23 cellular contexts compared by ENCODE assay signal in the genomic region with DNA sequence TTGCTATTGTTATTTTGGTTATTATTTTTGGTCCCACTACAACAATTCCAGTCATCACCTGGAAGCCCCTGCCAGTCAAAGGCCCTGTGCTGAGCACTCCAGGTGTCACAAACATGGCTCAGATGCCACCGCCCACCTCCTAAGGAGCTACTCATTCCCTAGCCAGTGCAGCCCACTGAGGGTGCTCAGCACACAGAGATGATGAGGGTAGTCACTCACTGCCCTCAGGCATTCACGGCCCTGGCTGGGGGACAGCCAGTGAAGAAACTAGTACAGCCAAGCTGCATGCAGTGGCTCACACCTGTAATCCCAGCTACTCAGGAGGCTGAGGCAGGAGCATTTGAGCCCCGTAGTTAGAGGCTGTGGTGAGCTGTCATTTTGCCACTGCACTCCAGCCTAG. TPM values are rescaled to one million over a fixed set of nuclear protein-coding genes. Genes with fewer than 3 reads are reported as not detected.
A peak's percentile ranks its signal among the peaks of the same experiment; 100 is the strongest.
DNase-seq lines count a peak whose midpoint lies in the region; ATAC-seq and TF ChIP-seq lines count a peak whose summit lies in the region.
"Had no signal": no experiment of that assay in that cellular context is flagged by ENCODE, and none has a peak within 500 bp of the region (broad histone marks: within the 10 kb centered on the region; RNA-seq: fewer than 3 reads in every experiment).

No MANE protein-coding gene starts in this region.

- no peak overlapping the region for H3K56ac ChIP-seq in H9 (ENCODE audit: insufficient read length, low read depth, low read length)

- TF ChIP-seq CTCF in H9 (conservative IDR thresholded peaks at IDR 0.05), result no peak

- H3T11ph ChIP-seq in H9 (ENCODE audit: low read length), result no peak overlapping the region

- H2BK12ac ChIP-seq in H9 (ENCODE audit: insufficient read length, low read depth, low read length), result no peak overlapping the region
- no peak overlapping the region for H2BK12ac ChIP-seq in trophoblast cell (ENCODE audit: low read length)

- H4K20me1 ChIP-seq in H9 (ENCODE audit: control insufficient read depth, insufficient read depth, insufficient read length), result no peaks in the 10 kb centered on the region
- H4K20me1 ChIP-seq: BLaER1 treated with 17β-estradiol and CSF1 and Interleukin-3, amounts not matched to agents 10 nM and 100 nM had no signal

- H3K27me3 Mint-ChIP-seq in H9 (ENCODE audit: low read depth), result no peaks in the 10 kb centered on the region
- no peaks in the 10 kb centered on the region for H3K27me3 Mint-ChIP-seq in activated T-helper 17 cell treated with anti-CD3 and anti-CD28 coated beads, Interleukin-2, amount 50 U/mL, for 72 hours
- H3K27me3 Mint-ChIP-seq: CD4-positive, alpha-beta T cell; CD8-positive, alpha-beta memory T cell had no signal

- H3K27me3 ChIP-seq in H9 (ENCODE audit: insufficient read depth, low read length) (no peaks in the 10 kb centered on the region), trophoblast cell (ENCODE audit: insufficient read depth, low read length) (no peaks in the 10 kb centered on the region)
- H3K27me3 ChIP-seq: BE2C; BLaER1 treated with 17β-estradiol and CSF1 and Interleukin-3, amounts not matched to agents 10 nM and 100 nM had no signal

- peaks cover 6 to 10% (median 9%) of the 10 kb centered on the region in 3 experiments; a peak in 4 of 7 replicates for H3K36me3 Mint-ChIP-seq in H9 (ENCODE audit: insufficient read depth in 1 of 3, low read depth in 3 of 3)
- H3K36me3 Mint-ChIP-seq in activated T-helper 17 cell treated with anti-CD3 and anti-CD28 coated beads, Interleukin-2, amount 50 U/mL, for 72 hours (ENCODE audit: low read depth), result peaks cover 93% of the 10 kb centered on the region

- no peak overlapping the region for H2BK20ac ChIP-seq in H9 (ENCODE audit: low read depth, low read length, poor library complexity, severe bottlenecking)

- H2AK5ac ChIP-seq in H9 (ENCODE audit: insufficient read length, low read length), result no peak overlapping the region
- H2AK5ac ChIP-seq in trophoblast cell (ENCODE audit: low read length), result no peak overlapping the region

- peak overlapping the region in 1 of 3 experiments; percentile 31; a peak in 1 of 7 replicates for H3K27ac Mint-ChIP-seq in H9
- H3K27ac Mint-ChIP-seq in activated T-helper 17 cell treated with anti-CD3 and anti-CD28 coated beads, Interleukin-2, amount 50 U/mL, for 72 hours, result peak overlapping the region; percentile 28
- H3K27ac Mint-ChIP-seq: CD4-positive, alpha-beta T cell had no signal

- H3K23ac ChIP-seq in H9 (ENCODE audit: insufficient read length, low read depth, low read length) (no peak overlapping the region), trophoblast cell (ENCODE audit: low read length) (no peak overlapping the region)

- CTCF ChIA-PET in HEK293T (lab: Yijun Ruan, JAX), result interaction anchor here (1.2 kb wide), 1 partner anchor 43 kb away, joined by 3 read pairs; no protein-coding TSS in a partner anchor

- H3K23me2 ChIP-seq in H9 (ENCODE audit: insufficient read length, low read depth, low read length, poor library complexity, severe bottlenecking), result no peaks in the 10 kb centered on the region

- H3K79me2 ChIP-seq in H9 (ENCODE audit: insufficient read depth, low read length) (no peaks in the 10 kb centered on the region), trophoblast cell (ENCODE audit: control insufficient read depth, insufficient read depth, low read length, poor library complexity) (no peaks in the 10 kb centered on the region)

- H3K18ac ChIP-seq in H9 (ENCODE audit: insufficient read length, low read depth, low read length), result no peak overlapping the region
- no peak overlapping the region for H3K18ac ChIP-seq in trophoblast cell (ENCODE audit: low read length)

- no peak overlapping the region for H3K4me3 Mint-ChIP-seq in H9
- no peak overlapping the region for H3K4me3 Mint-ChIP-seq in activated T-helper 17 cell treated with anti-CD3 and anti-CD28 coated beads, Interleukin-2, amount 50 U/mL, for 72 hours
- H3K4me3 Mint-ChIP-seq: CD14-positive monocyte; CD4-positive, alpha-beta T cell; CD8-positive, alpha-beta memory T cell had no signal

- H3K9me3 Mint-ChIP-seq in H9, result peaks cover 2 to 4% of the 10 kb centered on the region in 2 experiments; a peak in 2 of 5 replicates
- no peaks in the 10 kb centered on the region for H3K9me3 Mint-ChIP-seq in activated T-helper 17 cell treated with anti-CD3 and anti-CD28 coated beads, Interleukin-2, amount 50 U/mL, for 72 hours
- H3K9me3 Mint-ChIP-seq: CD4-positive, alpha-beta T cell; CD8-positive, alpha-beta memory T cell had no signal

- H4K8ac ChIP-seq in H9 (replicated peaks; ENCODE audit: insufficient read length, low read depth, low read length) (no peak overlapping the region), trophoblast cell (ENCODE audit: low read depth, low read length) (no peak overlapping the region)

- no peak overlapping the region for H2BK15ac ChIP-seq in H9 (ENCODE audit: low read depth, low read length)

- no peak overlapping the region for H2AFZ ChIP-seq in H9 (ENCODE audit: low read length)
- H2AFZ ChIP-seq in trophoblast cell (ENCODE audit: insufficient read depth, low read length, poor library complexity), result no peak overlapping the region
- H2AFZ ChIP-seq: GM23248 had no signal

- H3K36me3 ChIP-seq in trophoblast cell (ENCODE audit: control insufficient read depth in 1 of 2, insufficient read depth in 2 of 2, low read length in 2 of 2), result peaks cover 0 to 14% of the 10 kb centered on the region in 2 experiments
- H3K36me3 ChIP-seq: BE2C had no signal

- H3K9ac ChIP-seq in H9 (ENCODE audit: extremely low read depth, insufficient read length, low read length), result no peak overlapping the region
- no peak overlapping the region for H3K9ac ChIP-seq in trophoblast cell (ENCODE audit: low read length)
- H3K9ac ChIP-seq: BLaER1 treated with 17β-estradiol and CSF1 and Interleukin-3, amounts not matched to agents 10 nM and 100 nM; GM23248 had no signal

- H3K4me1 Mint-ChIP-seq in H9, result peaks cover 0 to 4% of the 10 kb centered on the region in 2 experiments; a peak in 2 of 4 replicates
- H3K4me1 Mint-ChIP-seq in activated T-helper 17 cell treated with anti-CD3 and anti-CD28 coated beads, Interleukin-2, amount 50 U/mL, for 72 hours, result peaks cover 7% of the 10 kb centered on the region

- H3K4me3 ChIP-seq in trophoblast cell (ENCODE audit: low read depth, low read length), result no peak overlapping the region
- H3K4me3 ChIP-seq: A549; BLaER1 treated with 17β-estradiol and CSF1 and Interleukin-3, amounts not matched to agents 10 nM and 100 nM; GM23248 had no signal

- no peak overlapping the region for H3K4me2 ChIP-seq in H9 (ENCODE audit: insufficient read depth, insufficient read length, low read length)
- H3K4me2 ChIP-seq in trophoblast cell (ENCODE audit: low read length), result no peak overlapping the region
- H3K4me2 ChIP-seq: A549; BLaER1 treated with 17β-estradiol and CSF1 and Interleukin-3, amounts not matched to agents 10 nM and 100 nM had no signal

- no peaks in the 10 kb centered on the region for H3K9me3 ChIP-seq in H9 (ENCODE audit: control insufficient read depth, low read depth, low read length)
- H3K9me3 ChIP-seq in trophoblast cell (ENCODE audit: insufficient read depth, low read depth, low read length), result no peaks in the 10 kb centered on the region
- H3K9me3 ChIP-seq: A549, BE2C had no signal

- H3K27ac ChIP-seq in H9 (ENCODE audit: insufficient read length, low read depth, low read length) (no peak overlapping the region), trophoblast cell (ENCODE audit: low read depth, low read length) (no peak overlapping the region)
- H3K27ac ChIP-seq: A549; BLaER1 treated with 17β-estradiol and CSF1 and Interleukin-3, amounts not matched to agents 10 nM and 100 nM; GM23248 had no signal

- no peak overlapping the region for H3K4ac ChIP-seq in H9 (ENCODE audit: low read depth, low read length)
- no peak overlapping the region for H3K4ac ChIP-seq in trophoblast cell (ENCODE audit: low read depth, low read length)

- no peak overlapping the region for H4K5ac ChIP-seq in H9 (ENCODE audit: insufficient read length, low read depth, low read length)

- H4K12ac ChIP-seq in trophoblast cell (ENCODE audit: low read depth, low read length), result no peak overlapping the region

- POLR2A ChIA-PET in HEK293T (lab: Yijun Ruan, JAX), result interaction anchor here (1.2 kb wide), 1 partner anchor 44 kb away, joined by 3 read pairs; the partner anchor contains the start of gene RCAN3

- H2BK5ac ChIP-seq in H9 (ENCODE audit: insufficient read length, low read length) (no peak overlapping the region), trophoblast cell (ENCODE audit: low read depth, low read length, poor library complexity) (no peak overlapping the region)

- no CpG with 5 or more reads among the region's 3 CpGs for WGBS in H9 (ENCODE audit: extremely low coverage, insufficient read length, low lambda C conversion rate)
- no CpG with 5 or more reads among the region's 3 CpGs for WGBS in trophoblast cell (ENCODE audit: extremely low coverage, insufficient coverage, insufficient read length)

- H2BK120ac ChIP-seq in H9 (ENCODE audit: low read depth, low read length, poor library complexity, severe bottlenecking), result no peak overlapping the region
- no peak overlapping the region for H2BK120ac ChIP-seq in trophoblast cell (ENCODE audit: insufficient read depth, low read length, poor library complexity)

- no peak for ATAC-seq in activated T-helper 17 cell treated with anti-CD3 and anti-CD28 coated beads, Interleukin-2, amount 50 U/mL, for 72 hours (replicated peaks)
- ATAC-seq in GM18868 (IDR thresholded peaks at IDR 0.05; ENCODE audit: unreplicated experiment) (no peak), HG03108 (IDR thresholded peaks at IDR 0.05; ENCODE audit: unreplicated experiment) (no peak)
- ATAC-seq: A549 had no signal

- H3K4me1 ChIP-seq in H9 (ENCODE audit: insufficient read depth, low read length) (no peaks in the 10 kb centered on the region), trophoblast cell (ENCODE audit: control insufficient read depth in 1 of 2, insufficient read depth in 2 of 2, low read length in 2 of 2) (no peaks in the 10 kb centered on the region)
- H3K4me1 ChIP-seq: A549, BE2C had no signal

- DNase-seq in H9, result no peak
- peak; percentile 55 for DNase-seq in islet precursor cell
- peak; percentile 85 for DNase-seq in trophoblast cell
- DNase-seq in H4 (ENCODE audit: low spot score), result no peak
- DNase-seq in HEK293T (ENCODE audit: extremely low spot score), result no peak
- DNase-seq: 8988T; ACHN; AML-193; BE2C; CD4-positive, alpha-beta T cell; CD8-positive, alpha-beta memory T cell; DMS 273 treated with DMSO at 0.1 percent for 48 hours; DMS79; EL; GF-D8; GM23248; HCEC 1CT had no signal

- H3K79me1 ChIP-seq in H9 (ENCODE audit: insufficient read depth, low read depth, low read length, poor library complexity, severe bottlenecking) (no peaks in the 10 kb centered on the region), trophoblast cell (ENCODE audit: low read length) (no peaks in the 10 kb centered on the region)

- H4K91ac ChIP-seq in H9 (ENCODE audit: insufficient read length, low read depth, low read length) (no peak overlapping the region), trophoblast cell (ENCODE audit: low read depth, low read length) (no peak overlapping the region)

- H3K14ac ChIP-seq in H9 (ENCODE audit: insufficient read depth, low read length), result 0 out of 2 replicates have a peak overlapping the region, but pooled peaks have one; percentile 25
- H3K14ac ChIP-seq in trophoblast cell (ENCODE audit: low read length), result no peak overlapping the region

RNA-seq across cellular contexts. Expression of gene NIPAL3, which starts 42.3 kb away (rescaled TPM):
- total RNA-seq in H9 (2021), result 7.7 and 7.9 TPM in 2 replicates
- total RNA-seq in activated T-helper 17 cell treated with anti-CD3 and anti-CD28 coated beads, Interleukin-2, amount 50 U/mL, for 72 hours, result 10 to 100 TPM; 30.0 to 38.5 TPM
- 17.7 and 18.4 TPM in 2 replicates for polyA plus RNA-seq in trophoblast cell (2013)
- total RNA-seq in H4 (2014; rRNA removed; shearing (Covaris generic)), result 22.8 and 25.4 TPM in 2 replicates

RNA-seq across cellular contexts. Expression of gene STPG1, which starts 44.3 kb away (rescaled TPM):
- total RNA-seq in H9 (2021), result 8.3 and 9.5 TPM in 2 replicates
- 1 to 10 TPM; 6.5 to 7.0 TPM for total RNA-seq in activated T-helper 17 cell treated with anti-CD3 and anti-CD28 coated beads, Interleukin-2, amount 50 U/mL, for 72 hours
- polyA plus RNA-seq in trophoblast cell (2013), result 6.1 and 6.6 TPM in 2 replicates
- total RNA-seq in H4 (2014; rRNA removed; shearing (Covaris generic)), result 1.9 and 3.0 TPM in 2 replicates

RNA-seq across cellular contexts. Expression of gene RCAN3, which starts 44.8 kb away (rescaled TPM):
- total RNA-seq in H9 (2021), result 13.0 TPM in 2 replicates
- 10 to 100 TPM; 38.6 to 54.6 TPM for total RNA-seq in activated T-helper 17 cell treated with anti-CD3 and anti-CD28 coated beads, Interleukin-2, amount 50 U/mL, for 72 hours
- 22.6 and 23.6 TPM in 2 replicates for polyA plus RNA-seq in trophoblast cell (2013)
- 3.7 and 10.8 TPM in 2 replicates for total RNA-seq in H4 (2014; rRNA removed; shearing (Covaris generic))

Comparison
In these comparisons a context has a peak if more than half of its experiments do, and no peak if none do; other contexts are left out.
1. DNase-seq: peak in islet precursor cell (single experiment) and trophoblast cell (2 of 2); none in H9 (single experiment), H4 (single experiment) and HEK293T (single experiment).